Comparison of ENCODE assay signal across 20 cellular contexts in genomic region chr4:83390965-83391364, GRCh38.
"Had no signal": no experiment of that assay in that cellular context is flagged by ENCODE, and none has a peak within 500 bp of the region (broad histone marks: within the 10 kb centered on the region; RNA-seq: fewer than 3 reads in every experiment).

No MANE protein-coding gene starts in this region.

- H3K27ac ChIP-seq: body of pancreas, epithelial cell of prostate, left lung, prostate gland, right atrium auricular region, skin epidermis, transverse colon had no signal

- H3K4me3 ChIP-seq: body of pancreas, left lung, prostate gland, right atrium auricular region, skin epidermis, transverse colon, uterus had no signal

- H3K4me1 ChIP-seq: left lung, prostate gland, right atrium auricular region had no signal

- ATAC-seq: body of pancreas; effector memory CD8-positive, alpha-beta T cell; left lung; stimulated activated naive CD8-positive, alpha-beta T cell treated with anti-CD3 and anti-CD28 coated beads, Interleukin-15, Interleukin-2, amounts not matched to agents 100 U/mL and 50 U/mL, for 24 hours had no signal

- H3K27me3 ChIP-seq: body of pancreas, left lung, right atrium auricular region, transverse colon, uterus had no signal

- H3K9me3 ChIP-seq: body of pancreas, left lung, prostate gland, right atrium auricular region, transverse colon, uterus had no signal

- H3K36me3 ChIP-seq: left lung, prostate gland, right atrium auricular region, transverse colon, uterus had no signal

- DNase-seq: activated CD4-positive, alpha-beta memory T cell treated with anti-CD3 and anti-CD28 coated beads, Interleukin-2, amount 10 ng/mL, durations not matched to agents 7 days and 5 days; activated CD4-positive, alpha-beta T cell treated with anti-CD3 and anti-CD28 coated beads for 48 hours; activated CD4-positive, CD25-positive, alpha-beta regulatory T cell; activated naive CD4-positive, alpha-beta T cell treated with anti-CD3 and anti-CD28 coated beads for 36 hours; activated T-cell treated with anti-CD3 and anti-CD28 coated beads, Interleukin-2, amount 50 U/mL, for 24 hours; body of pancreas; caudate nucleus; effector memory CD8-positive, alpha-beta T cell; foreskin melanocyte; left lung; midbrain; stimulated activated naive CD8-positive, alpha-beta T cell treated with anti-CD3 and anti-CD28 coated beads, Interleukin-15, Interleukin-2, amounts not matched to agents 100 U/mL and 50 U/mL, for 24 hours; substantia nigra; T-helper 9 cell; transverse colon; uterus had no signal
